Comparison of ENCODE assay signal across 8 cellular contexts in genomic region chr3:50242778-50243551, GRCh38. TPM values are rescaled to one million over a fixed set of nuclear protein-coding genes. Genes with fewer than 3 reads are reported as not detected.
DNase-seq lines count a peak whose midpoint lies in the region; TF ChIP-seq lines count a peak whose summit lies in the region.

No MANE protein-coding gene starts in this region.

- DNase-seq in Ammon's horn (ENCODE audit: low spot score) (peak; percentile 76), NOMO-1 (lab: John Stamatoyannopoulos, UW; ENCODE audit: unreplicated experiment in 2 of 2) (peak; percentile 94 to 97), hepatocyte (ENCODE audit: low spot score) (no peak), NCI-H2196 (lab: John Stamatoyannopoulos, UW; ENCODE audit: unreplicated experiment) (no peak), NCI-H1436 (lab: John Stamatoyannopoulos, UW) (no peak), NCI-H345 treated with DMSO at 0.1 percent for 48 hours (lab: John Stamatoyannopoulos, UW; ENCODE audit: unreplicated experiment) (no peak)
- peak; percentile 52 to 53 for DNase-seq in stimulated activated CD4-positive, alpha-beta T cell treated with anti-CD3 and anti-CD28 coated beads, Interleukin-2, amount 100 ng/mL, for 24 hours

- peaks cover 40% of the 10 kb centered on the region for H3K4me1 ChIP-seq in hepatocyte (ENCODE audit: insufficient read depth)

- no peaks in the 10 kb centered on the region for H3K9me2 ChIP-seq in hepatocyte (replicated peaks; ENCODE audit: insufficient read depth)

- H3K27ac ChIP-seq in angular gyrus (ENCODE audit: low read depth, low read length) (peak overlapping the region; percentile 75), hepatocyte (peak overlapping the region; percentile 48)

- no peaks in the 10 kb centered on the region for H3K36me3 ChIP-seq in hepatocyte (replicated peaks; ENCODE audit: insufficient read depth, low read depth)

- no peak overlapping the region for H3K4me2 ChIP-seq in hepatocyte

- peaks cover 59% of the 10 kb centered on the region for H4K20me1 ChIP-seq in hepatocyte (ENCODE audit: insufficient read depth, poor library complexity, severe bottlenecking)

- WGBS in hepatocyte (ENCODE audit: low lambda C conversion rate, missing lambda C conversion rate) = 75% methylated on average over 14 of the region's 14 CpGs

- H3K9me3 ChIP-seq in hepatocyte (ENCODE audit: low read depth) = no peaks in the 10 kb centered on the region

- H2AFZ ChIP-seq in hepatocyte = no peak overlapping the region

- H3K4me3 ChIP-seq in hepatocyte = no peak overlapping the region

- no peaks in the 10 kb centered on the region for H3K27me3 ChIP-seq in hepatocyte

- H3K79me2 ChIP-seq in hepatocyte = peaks cover 97% of the 10 kb centered on the region

- no peak for TF ChIP-seq CTCF in hepatocyte (IDR thresholded peaks at IDR 0.05; ENCODE audit: poor library complexity)

RNA-seq across cellular contexts. Expression of gene GNAI2, which starts 7.0 kb away (rescaled TPM):
- 95.0 and 103 TPM in 2 replicates for total RNA-seq in hepatocyte
- 219 and 233 TPM in 2 replicates for polyA plus RNA-seq in hepatocyte

RNA-seq across cellular contexts. Expression of gene SEMA3B, which starts 26.0 kb away (rescaled TPM):
- 60.2 and 67.7 TPM in 2 replicates for total RNA-seq in hepatocyte
- polyA plus RNA-seq in hepatocyte = 104 and 135 TPM in 2 replicates

RNA-seq across cellular contexts. Expression of gene LSMEM2, which starts 35.9 kb away (rescaled TPM):
- 0.20 TPM in 1 of 2 replicates, not detected in the other for total RNA-seq in hepatocyte
- polyA plus RNA-seq in hepatocyte = 0.39 TPM in 1 of 2 replicates, not detected in the other

RNA-seq across cellular contexts. Expression of gene SLC38A3, which starts 37.9 kb away (rescaled TPM):
- 22.6 and 24.7 TPM in 2 replicates for total RNA-seq in hepatocyte
- polyA plus RNA-seq in hepatocyte = 37.9 and 56.6 TPM in 2 replicates

RNA-seq across cellular contexts. Expression of gene IFRD2, which starts 49.3 kb away (rescaled TPM):
- total RNA-seq in hepatocyte = 37.0 and 41.4 TPM in 2 replicates
- polyA plus RNA-seq in hepatocyte = 71.6 and 76.2 TPM in 2 replicates

Comparison
In these comparisons a context has a peak if more than half of its experiments do, and no peak if none do; other contexts are left out.
1. DNase-seq: peak in Ammon's horn (single experiment), NOMO-1 (2 of 2) and stimulated activated CD4-positive, alpha-beta T cell treated with anti-CD3 and anti-CD28 coated beads, Interleukin-2, amount 100 ng/mL, for 24 hours (2 of 2); none in hepatocyte (single experiment), NCI-H2196 (single experiment), NCI-H1436 (single experiment) and NCI-H345 treated with DMSO at 0.1 percent for 48 hours (single experiment).